In genomic region chr12:53004582-53004981, GRCh38 we compare ENCODE assay signal across 9 cellular contexts. TPM values are rescaled to one million over a fixed set of nuclear protein-coding genes. Genes with fewer than 3 reads are reported as not detected.
A peak's percentile ranks its signal among the peaks of the same experiment; 100 is the strongest.
DNase-seq lines count a peak whose midpoint lies in the region; ATAC-seq, FAIRE-seq and TF ChIP-seq lines count a peak whose summit lies in the region.
"Had no signal": no experiment of that assay in that cellular context is flagged by ENCODE, and none has a peak within 500 bp of the region (broad histone marks: within the 10 kb centered on the region; RNA-seq: fewer than 3 reads in every experiment).

No MANE protein-coding gene starts in this region.

- TF ChIP-seq CTCF in H1 (IDR thresholded peaks at IDR 0.05; ENCODE audit: control extremely low read depth in 1 of 3, insufficient read depth in 1 of 3, low read depth in 1 of 3, low read length in 3 of 3): no peak

- H2AK5ac ChIP-seq in H1 (ENCODE audit: low read depth, low read length): 0 out of 2 replicates have a peak overlapping the region, but pooled peaks have one; percentile 95
- no peak overlapping the region for H2AK5ac ChIP-seq in neuronal stem cell (ENCODE audit: low read depth, low read length)

- H3K27ac ChIP-seq in H1 (ENCODE audit: low read depth, low read length): no peak overlapping the region
- peak overlapping the region; percentile 32 for H3K27ac ChIP-seq in neuronal stem cell (replicated peaks; ENCODE audit: low read length)

- no peak for TF ChIP-seq POLR2A in H1 (IDR thresholded peaks at IDR 0.05; ENCODE audit: control extremely low read depth in 1 of 2, low read depth in 2 of 2, low read length in 2 of 2)

- CTCF ChIA-PET in H1 (lab: Charles Lee; ENCODE audit: partially characterized antibody): no interaction called here

- H4K5ac ChIP-seq in H1 (ENCODE audit: insufficient read length, low read depth, low read length): no peak overlapping the region

- H2AFZ ChIP-seq in H1 (ENCODE audit: low read length): no peak overlapping the region
- H2AFZ ChIP-seq in neuronal stem cell (ENCODE audit: low read length): peak overlapping the region; percentile 31

- WGBS in H1 (ENCODE audit: extremely low coverage in 1 of 2, insufficient coverage in 1 of 2, insufficient read length in 1 of 2, insufficient replicate concordance in 2 of 2, low coverage in 1 of 2, low lambda C conversion rate in 2 of 2, missing lambda C conversion rate in 1 of 2), 2 experiments: 63% methylated on average over 2 of the region's 2 CpGs; no CpG with 5 or more reads in 1 of the 2 experiments
- WGBS in neuronal stem cell (ENCODE audit: extremely low coverage in 2 of 2, insufficient read length in 2 of 2, insufficient replicate concordance in 1 of 2), 2 donors: no CpG with 5 or more reads among the region's 2 CpGs

- no peaks in the 10 kb centered on the region for H3K9me3 ChIP-seq in ES-I3 (ENCODE audit: control insufficient read depth, insufficient read depth, low read length)
- no peaks in the 10 kb centered on the region for H3K9me3 ChIP-seq in H1 (ENCODE audit: insufficient read depth in 2 of 2, low read depth in 1 of 2, low read length in 1 of 2)
- no peaks in the 10 kb centered on the region for H3K9me3 ChIP-seq in neuronal stem cell (replicated peaks in 1 of 2; ENCODE audit: control insufficient read depth in 2 of 2, insufficient read depth in 1 of 2, low read depth in 1 of 2, low read length in 2 of 2)

- no peak for FAIRE-seq in H1 (lab: Jason Lieb, UNC)

- H2BK120ac ChIP-seq in H1 (replicated peaks; ENCODE audit: low read depth, low read length) (no peak overlapping the region), neuronal stem cell (ENCODE audit: low read depth, low read length) (no peak overlapping the region)

- peak overlapping the region; percentile 87 for H2BK12ac ChIP-seq in H1 (ENCODE audit: low read depth, low read length)
- H2BK12ac ChIP-seq in neuronal stem cell (ENCODE audit: low read length): no peak overlapping the region

- TF ChIP-seq RAD21 in H1 (IDR thresholded peaks at IDR 0.05 in 1 of 2, conservative IDR thresholded peaks at IDR 0.05 in 1 of 2; ENCODE audit: low read depth in 2 of 2, low read length in 2 of 2): no peak

- no peak overlapping the region for H3K23ac ChIP-seq in H1 (ENCODE audit: insufficient read length)
- H3K23ac ChIP-seq in neuronal stem cell (ENCODE audit: low read depth, low read length, poor library complexity): no peak overlapping the region

- H3K9ac ChIP-seq in ES-I3 (ENCODE audit: low read depth, low read length) (peak overlapping the region; percentile 100), H1 (replicated peaks in 1 of 4; ENCODE audit: extremely low read depth in 1 of 4, low read depth in 3 of 4, low read length in 3 of 4) (no peak overlapping the region), neuronal stem cell (ENCODE audit: low read depth, low read length, poor library complexity) (no peak overlapping the region)

- peaks cover 10% of the 10 kb centered on the region; the same call in 1 of the 2 replicates for H3K23me2 ChIP-seq in H1 (ENCODE audit: low read depth, low read length)

- peak overlapping the region; percentile 83; the same call in 1 of the 2 replicates for H2BK5ac ChIP-seq in H1 (ENCODE audit: low read depth, low read length)
- no peak overlapping the region for H2BK5ac ChIP-seq in neuronal stem cell (ENCODE audit: low read length)

- H3K79me1 ChIP-seq in H1 (ENCODE audit: low read depth, low read length) (no peaks in the 10 kb centered on the region), neuronal stem cell (ENCODE audit: low read depth, low read length) (peaks cover 6% of the 10 kb centered on the region)

- DNase-seq in NCI-H2227 treated with DMSO at 0.1 percent for 48 hours (lab: John Stamatoyannopoulos, UW) (peak; percentile 65), H1 (ENCODE audit: low read depth in 1 of 2, low spot score in 2 of 2) (no peak), neuronal stem cell (ENCODE audit: low spot score) (no peak), SW480 (ENCODE audit: low spot score) (no peak)
- DNase-seq: NCI-H2029, T-helper 1 cell had no signal

- H3K4me1 ChIP-seq in ES-I3 (ENCODE audit: insufficient read depth, low read length) (peaks cover 10% of the 10 kb centered on the region), H1 (replicated peaks in 1 of 4; ENCODE audit: control insufficient read depth in 3 of 4, insufficient read depth in 4 of 4, low read length in 3 of 4) (peaks cover 0 to 12% (median 6%) of the 10 kb centered on the region in 4 experiments; a peak in 4 of 7 replicates), neuronal stem cell (ENCODE audit: control insufficient read depth in 2 of 2, insufficient read depth in 1 of 2, low read depth in 1 of 2, low read length in 2 of 2) (peaks cover 6 to 12% of the 10 kb centered on the region in 2 donors)

- H2BK15ac ChIP-seq in H1 (ENCODE audit: low read length): 0 out of 2 replicates have a peak overlapping the region, but pooled peaks have one; percentile 46
- no peak overlapping the region for H2BK15ac ChIP-seq in neuronal stem cell (ENCODE audit: low read length)

- no peak for ATAC-seq in GM21526 (IDR thresholded peaks at IDR 0.05; ENCODE audit: low FRiP score, unreplicated experiment)
- ATAC-seq in HG02623 (IDR thresholded peaks at IDR 0.05; ENCODE audit: unreplicated experiment): no peak

- POLR2A ChIA-PET in H1 (lab: Charles Lee; ENCODE audit: partially characterized antibody): interaction anchor here (2.0 to 15.4 kb wide), 4 partner anchors 11 to 125 kb away, joined by 8 to 711 read pairs (median 46); partner anchors contain the start of genes KRT8 and TNS2

- H4K20me1 ChIP-seq in H1 (replicated peaks in 1 of 2; ENCODE audit: control insufficient read depth in 1 of 2, insufficient read depth in 2 of 2, low read length in 2 of 2): peaks cover 3 to 5% of the 10 kb centered on the region in 2 experiments

- H3K14ac ChIP-seq in H1 (ENCODE audit: insufficient read length): no peak overlapping the region
- H3K14ac ChIP-seq in neuronal stem cell (ENCODE audit: low read length): no peak overlapping the region

- TF ChIP-seq EP300 in H1 (IDR thresholded peaks at IDR 0.05; ENCODE audit: borderline replicate concordance in 1 of 2, low read depth in 2 of 2, low read length in 2 of 2): no peak

- no peak overlapping the region for H2BK20ac ChIP-seq in H1 (ENCODE audit: low read length)

- peaks cover 25 to 35% of the 10 kb centered on the region in 2 experiments for H3K79me2 ChIP-seq in H1 (ENCODE audit: control insufficient read depth in 1 of 2, insufficient read depth in 2 of 2, low read length in 2 of 2)

- H3K27me3 ChIP-seq in H1 (replicated peaks in 1 of 4; ENCODE audit: control insufficient read depth in 3 of 4, extremely low read depth in 1 of 4, insufficient read depth in 3 of 4, low read length in 3 of 4): no peaks in the 10 kb centered on the region
- H3K27me3 ChIP-seq in neuronal stem cell (ENCODE audit: control insufficient read depth in 3 of 3, insufficient read depth in 3 of 3, low read depth in 1 of 3, low read length in 3 of 3): no peaks in the 10 kb centered on the region

- H4K8ac ChIP-seq in H1 (ENCODE audit: extremely low read depth, insufficient read depth, low read length) (no peak overlapping the region), neuronal stem cell (ENCODE audit: low read depth, low read length) (no peak overlapping the region)

- H3K36me3 ChIP-seq in ES-I3 (ENCODE audit: insufficient read depth, low read length): no peaks in the 10 kb centered on the region
- H3K36me3 ChIP-seq in H1 (ENCODE audit: control insufficient read depth in 2 of 4, insufficient read depth in 4 of 4, low read length in 3 of 4): peaks cover 0 to 15% (median 1%) of the 10 kb centered on the region in 4 experiments; a peak in 2 of 8 replicates
- H3K36me3 ChIP-seq in neuronal stem cell (replicated peaks in 1 of 2; ENCODE audit: control insufficient read depth in 2 of 2, insufficient read depth in 2 of 2, low read length in 2 of 2): peaks cover 0 to 23% of the 10 kb centered on the region in 2 donors

- H3K18ac ChIP-seq in H1 (ENCODE audit: extremely low read depth, low read length): no peak overlapping the region; the same call in none of the 2 replicates
- no peak overlapping the region for H3K18ac ChIP-seq in neuronal stem cell (ENCODE audit: low read length)

- H4K91ac ChIP-seq in H1 (replicated peaks; ENCODE audit: insufficient read length, low read length): no peak overlapping the region
- H4K91ac ChIP-seq in neuronal stem cell (ENCODE audit: low read depth, low read length, poor library complexity): no peak overlapping the region

- no peak overlapping the region for H3K56ac ChIP-seq in H1 (replicated peaks; ENCODE audit: insufficient read length, low read depth, low read length)

- peak overlapping the region; percentile 71 to 79 for H3K4me2 ChIP-seq in H1 (ENCODE audit: insufficient read depth in 1 of 2, low read depth in 2 of 2, low read length in 2 of 2)
- peak overlapping the region; percentile 29 for H3K4me2 ChIP-seq in neuronal stem cell (ENCODE audit: insufficient read depth, low read length, poor library complexity, severe bottlenecking)

- H3K4me3 ChIP-seq in H1 (ENCODE audit: extremely low read depth in 1 of 4, insufficient read depth in 2 of 4, low read depth in 3 of 4, low read length in 4 of 4): peak overlapping the region; percentile 15 to 87 (median 44); a peak in 4 of 8 replicates
- H3K4me3 ChIP-seq in neuronal stem cell (ENCODE audit: low read length in 2 of 2): peak overlapping the region in 1 of 2 donors; percentile 96

- peak overlapping the region; percentile 30 for H3K4ac ChIP-seq in H1 (replicated peaks; ENCODE audit: insufficient read length, low read depth, low read length)
- H3K4ac ChIP-seq in neuronal stem cell (ENCODE audit: low read length): no peak overlapping the region

RNA-seq across cellular contexts. Expression of gene EIF4B, which starts 1.7 kb away (rescaled TPM):
- 811 and 816 TPM in 2 replicates for total RNA-seq in H1 (2021; fragmentation: NEBNext Ultra II Directional; extraction: Animal tissue kit (Norgen Biotek cat#: 25700))
- 269 and 307 TPM in 2 replicates for polyA plus RNA-seq in H1 (2011; rRNA removed)
- 530 TPM for polyA plus RNA-seq in H1 (2011; cell fraction: cytosol; rRNA removed)
- 680 TPM for polyA plus RNA-seq in H1 (2011; cell fraction: nucleus; rRNA removed)
- polyA plus RNA-seq in H1 (2012, experiment 1 of 2): 514 to 624 TPM (median 554 TPM) in 4 replicates
- 45.7 TPM for polyA plus RNA-seq in H1 (2012, experiment 2 of 2)
- polyA plus RNA-seq in H1 (2013, experiment 1 of 2): 453 TPM
- polyA plus RNA-seq in H1 (2013, experiment 2 of 2): 431 TPM
- 939 and 1,134 TPM in 2 replicates for polyA minus RNA-seq in H1 (2011; rRNA and poly(A)+ RNA removed)
- 559 TPM for polyA minus RNA-seq in H1 (2011; cell fraction: cytosol; rRNA and poly(A)+ RNA removed)
- polyA minus RNA-seq in H1 (2011; cell fraction: nucleus; rRNA and poly(A)+ RNA removed): 516 TPM
- 468 TPM for polyA plus RNA-seq in neuronal stem cell (2013, experiment 1 of 2)
- polyA plus RNA-seq in neuronal stem cell (2013, experiment 2 of 2): 496 TPM

RNA-seq across cellular contexts. Expression of gene TNS2, which starts 45.3 kb away (rescaled TPM):
- 4.7 and 5.8 TPM in 2 replicates for total RNA-seq in H1 (2021; fragmentation: NEBNext Ultra II Directional; extraction: Animal tissue kit (Norgen Biotek cat#: 25700))
- polyA plus RNA-seq in H1 (2011; rRNA removed): 2.8 and 5.0 TPM in 2 replicates
- 1.7 TPM for polyA plus RNA-seq in H1 (2011; cell fraction: cytosol; rRNA removed)
- 25.7 TPM for polyA plus RNA-seq in H1 (2011; cell fraction: nucleus; rRNA removed)
- 4.3 to 6.2 TPM (median 4.8 TPM) in 4 replicates for polyA plus RNA-seq in H1 (2012, experiment 1 of 2)
- 2.5 TPM for polyA plus RNA-seq in H1 (2012, experiment 2 of 2)
- polyA plus RNA-seq in H1 (2013, experiment 1 of 2): 3.7 TPM
- polyA plus RNA-seq in H1 (2013, experiment 2 of 2): 3.4 TPM
- polyA minus RNA-seq in H1 (2011; rRNA and poly(A)+ RNA removed): 1.7 and 2.8 TPM in 2 replicates
- polyA minus RNA-seq in H1 (2011; cell fraction: cytosol; rRNA and poly(A)+ RNA removed): 10.8 TPM
- polyA minus RNA-seq in H1 (2011; cell fraction: nucleus; rRNA and poly(A)+ RNA removed): 10.6 TPM
- polyA plus RNA-seq in neuronal stem cell (2013, experiment 1 of 2): 1.6 TPM
- polyA plus RNA-seq in neuronal stem cell (2013, experiment 2 of 2): 0.83 TPM

RNA-seq across cellular contexts. Expression of gene KRT18, which starts 55.7 kb away (rescaled TPM):
- total RNA-seq in H1 (2021; fragmentation: NEBNext Ultra II Directional; extraction: Animal tissue kit (Norgen Biotek cat#: 25700)): 375 and 391 TPM in 2 replicates
- 236 and 263 TPM in 2 replicates for polyA plus RNA-seq in H1 (2011; rRNA removed)
- polyA plus RNA-seq in H1 (2011; cell fraction: cytosol; rRNA removed): 320 TPM
- 356 TPM for polyA plus RNA-seq in H1 (2011; cell fraction: nucleus; rRNA removed)
- 381 to 481 TPM (median 444 TPM) in 4 replicates for polyA plus RNA-seq in H1 (2012, experiment 1 of 2)
- 459 TPM for polyA plus RNA-seq in H1 (2012, experiment 2 of 2)
- polyA plus RNA-seq in H1 (2013, experiment 1 of 2): 314 TPM
- polyA plus RNA-seq in H1 (2013, experiment 2 of 2): 311 TPM
- polyA minus RNA-seq in H1 (2011; rRNA and poly(A)+ RNA removed): 184 and 221 TPM in 2 replicates
- polyA minus RNA-seq in H1 (2011; cell fraction: cytosol; rRNA and poly(A)+ RNA removed): 173 TPM
- polyA minus RNA-seq in H1 (2011; cell fraction: nucleus; rRNA and poly(A)+ RNA removed): 115 TPM
- polyA plus RNA-seq in neuronal stem cell (2013, experiment 1 of 2): 80.9 TPM
- 82.5 TPM for polyA plus RNA-seq in neuronal stem cell (2013, experiment 2 of 2)
